In genomic region chr11:23151819-23152218, GRCh38 we compare ENCODE assay signal across 15 cellular contexts.
DNase-seq lines count a peak whose midpoint lies in the region; ATAC-seq, FAIRE-seq and TF ChIP-seq lines count a peak whose summit lies in the region.
"Had no signal": no experiment of that assay in that cellular context is flagged by ENCODE, and none has a peak within 500 bp of the region (broad histone marks: within the 10 kb centered on the region; RNA-seq: fewer than 3 reads in every experiment).

No MANE protein-coding gene starts in this region.

- BruUV-seq in PC-3 (replicated peaks; lab: Mats Ljungman, UMichigan): no TSS peak

- no peak for FAIRE-seq in bronchial epithelial cell (lab: Jason Lieb, UNC)
- FAIRE-seq: A549, D721Med had no signal

- no peaks in the 10 kb centered on the region for H3F3A ChIP-seq in PC-3 (ENCODE audit: low read length, unreplicated experiment)

- H3K27me3 ChIP-seq in PC-3 (ENCODE audit: low read length) (no peaks in the 10 kb centered on the region), bronchial epithelial cell (ENCODE audit: control insufficient read depth, insufficient read depth, low read length) (no peaks in the 10 kb centered on the region)

- no peaks in the 10 kb centered on the region for H4K20me1 ChIP-seq in PC-3 (ENCODE audit: low read length)

- ATAC-seq in PC-3 (peak; percentile 79), HG02870 (IDR thresholded peaks at IDR 0.05; ENCODE audit: unreplicated experiment) (no peak)
- ATAC-seq: A549; CD8-positive, alpha-beta T cell had no signal

- no peaks in the 10 kb centered on the region for H3K9me2 ChIP-seq in PC-3 (replicated peaks; ENCODE audit: low read length)

- H3K4me3 ChIP-seq in PC-3 (ENCODE audit: low read length) (no peak overlapping the region), bronchial epithelial cell (ENCODE audit: low read depth, low read length) (no peak overlapping the region)
- H3K4me3 ChIP-seq: A549 had no signal

- CTCF ChIA-PET in PC-3 (lab: Charles Lee): no interaction called here

- no peaks in the 10 kb centered on the region for H3K79me2 ChIP-seq in PC-3 (ENCODE audit: low read length)

- no peak overlapping the region for H3K27ac ChIP-seq in PC-3 (ENCODE audit: low read length)
- H3K27ac ChIP-seq: A549 had no signal

- H3K36me3 ChIP-seq in PC-3 (ENCODE audit: low read depth, low read length): no peaks in the 10 kb centered on the region
- H3K36me3 ChIP-seq in bronchial epithelial cell (ENCODE audit: control insufficient read depth, insufficient read depth, low read length): no peaks in the 10 kb centered on the region

- H3K4me2 ChIP-seq in PC-3 (ENCODE audit: low read length): no peak overlapping the region
- H3K4me2 ChIP-seq: A549 had no signal

- POLR2A ChIA-PET in PC-3 (lab: Charles Lee; ENCODE audit: unreplicated experiment): no interaction called here

- TF ChIP-seq CTCF in PC-3 (conservative IDR thresholded peaks at IDR 0.05; ENCODE audit: low read depth, low read length): no peak
- TF ChIP-seq CTCF in bronchial epithelial cell (IDR thresholded peaks at IDR 0.05; ENCODE audit: insufficient read depth, low read length, severe bottlenecking): no peak

- intact Hi-C loops in PC-3 (cut with micrococcal nuclease): no loop called here

- no peak overlapping the region for H2AFZ ChIP-seq in PC-3 (ENCODE audit: low read length)

- H3K4me1 ChIP-seq in PC-3 (ENCODE audit: insufficient read depth, low read length): no peaks in the 10 kb centered on the region
- H3K4me1 ChIP-seq: A549 had no signal

- H3K9me3 ChIP-seq in PC-3 (ENCODE audit: low read length): no peaks in the 10 kb centered on the region
- H3K9me3 ChIP-seq: A549 had no signal

- DNase-seq in PC-3: no peak
- DNase-seq in bronchial epithelial cell (ENCODE audit: low read depth): peak; percentile 27
- DNase-seq in iris pigment epithelial cell (ENCODE audit: low read depth): peak; percentile 56
- no peak for DNase-seq in nucleus accumbens (lab: John Stamatoyannopoulos, UW)
- DNase-seq in stimulated activated CD4-positive, alpha-beta T cell treated with anti-CD3 and anti-CD28 coated beads, Interleukin-4, amount 100 ng/mL, for 4 hours: no peak
- DNase-seq: CD8-positive, alpha-beta T cell; COR-L47; DMS153; DMS79 treated with DMSO at 0.1 percent for 48 hours; GDM1; GOT3; H9 had no signal

- no peak overlapping the region for H3K9ac ChIP-seq in PC-3 (ENCODE audit: low read length)

Comparison
In these comparisons a context has a peak if more than half of its experiments do, and no peak if none do; other contexts are left out.
1. DNase-seq: peak in bronchial epithelial cell (single experiment) and iris pigment epithelial cell (single experiment); none in PC-3 (single experiment), nucleus accumbens (0 of 56) and stimulated activated CD4-positive, alpha-beta T cell treated with anti-CD3 and anti-CD28 coated beads, Interleukin-4, amount 100 ng/mL, for 4 hours (0 of 2).